ENCODE assay signal across 11 cellular contexts in genomic region chr7:121398246-121398645, GRCh38. TPM values are rescaled to one million over a fixed set of nuclear protein-coding genes. Genes with fewer than 3 reads are reported as not detected.
A peak's percentile ranks its signal among the peaks of the same experiment; 100 is the strongest.
DNase-seq lines count a peak whose midpoint lies in the region; ATAC-seq, FAIRE-seq and TF ChIP-seq lines count a peak whose summit lies in the region.
"Had no signal": no experiment of that assay in that cellular context is flagged by ENCODE, and none has a peak within 500 bp of the region (broad histone marks: within the 10 kb centered on the region; RNA-seq: fewer than 3 reads in every experiment).

No MANE protein-coding gene starts in this region.

- H3K9ac ChIP-seq in kidney (ENCODE audit: low read length in 2 of 2), result no peak overlapping the region

- H3K4me3 ChIP-seq in ACC112 (ENCODE audit: low read depth, low read length) (no peak overlapping the region), GM23338 (no peak overlapping the region), kidney (ENCODE audit: low read length in 2 of 2) (peak overlapping the region; percentile 33 to 61), left lung (no peak overlapping the region)

- H3K4me2 ChIP-seq in GM23338, result no peak overlapping the region

- peaks cover 2% of the 10 kb centered on the region for H3K27me3 Mint-ChIP-seq in GM23338 (ENCODE audit: insufficient read depth, low read depth, poor library complexity)
- H3K27me3 Mint-ChIP-seq in natural killer cell (ENCODE audit: low read depth in 2 of 2), result no peaks in the 10 kb centered on the region
- H3K27me3 Mint-ChIP-seq in activated T-helper 17 cell treated with anti-CD3 and anti-CD28 coated beads, Interleukin-2, amount 50 U/mL, for 72 hours, result no peaks in the 10 kb centered on the region
- H3K27me3 Mint-ChIP-seq: CD4-positive, CD25-positive, alpha-beta regulatory T cell had no signal

- H3K79me2 ChIP-seq in ACC112 (ENCODE audit: control insufficient read depth, insufficient read depth, low read length, unreplicated experiment) (peaks cover 24% of the 10 kb centered on the region), GM23338 (replicated peaks; ENCODE audit: insufficient read depth) (peaks cover 23% of the 10 kb centered on the region)

- H3K9me3 ChIP-seq in kidney (ENCODE audit: control insufficient read depth in 1 of 2, low read length in 2 of 2) (no peaks in the 10 kb centered on the region), left lung (no peaks in the 10 kb centered on the region)

- H2AFZ ChIP-seq in ACC112 (ENCODE audit: low read length, unreplicated experiment), result peak overlapping the region; percentile 25
- H2AFZ ChIP-seq in GM23338, result no peak overlapping the region; the same call in 1 of the 2 replicates

- no peak overlapping the region for H3K27ac Mint-ChIP-seq in GM23338
- peak overlapping the region in 1 of 2 donors; percentile 56 for H3K27ac Mint-ChIP-seq in natural killer cell
- H3K27ac Mint-ChIP-seq in activated T-helper 17 cell treated with anti-CD3 and anti-CD28 coated beads, Interleukin-2, amount 50 U/mL, for 72 hours, result no peak overlapping the region
- H3K27ac Mint-ChIP-seq: activated T-helper 2 cell treated with anti-CD3 and anti-CD28 coated beads, Interferon-gamma antibody, Interleukin-2, Interleukin-4, amounts not matched to agents 10 μg/mL and 5 μg/mL and 100 μg/mL, durations not matched to agents 14 hours and 24 hours and 36 hours; CD4-positive, CD25-positive, alpha-beta regulatory T cell had no signal

- H3K9me2 ChIP-seq in GM23338 (ENCODE audit: insufficient read depth), result no peaks in the 10 kb centered on the region

- no peaks in the 10 kb centered on the region for H3K36me3 ChIP-seq in ACC112 (ENCODE audit: insufficient read depth, low read length)
- no peaks in the 10 kb centered on the region for H3K36me3 ChIP-seq in GM23338 (ENCODE audit: insufficient read depth)
- no peaks in the 10 kb centered on the region for H3K36me3 ChIP-seq in kidney (ENCODE audit: control insufficient read depth in 1 of 2, insufficient read depth in 2 of 2, low read length in 2 of 2)
- H3K36me3 ChIP-seq in left lung, result no peaks in the 10 kb centered on the region

- no peak overlapping the region for H3K27ac ChIP-seq in ACC112 (ENCODE audit: low read depth, low read length)
- H3K27ac ChIP-seq in GM23338 (ENCODE audit: low read depth), result no peak overlapping the region
- peak overlapping the region in 1 of 2 donors; percentile 59 for H3K27ac ChIP-seq in kidney (ENCODE audit: low read depth in 2 of 2, low read length in 2 of 2)
- H3K27ac ChIP-seq in left lung, result no peak overlapping the region

- H3K9me3 Mint-ChIP-seq in GM23338 (no peaks in the 10 kb centered on the region), natural killer cell (no peaks in the 10 kb centered on the region)
- H3K9me3 Mint-ChIP-seq in activated T-helper 17 cell treated with anti-CD3 and anti-CD28 coated beads, Interleukin-2, amount 50 U/mL, for 72 hours, result no peaks in the 10 kb centered on the region
- H3K9me3 Mint-ChIP-seq: activated T-helper 2 cell treated with anti-CD3 and anti-CD28 coated beads, Interferon-gamma antibody, Interleukin-2, Interleukin-4, amounts not matched to agents 10 μg/mL and 5 μg/mL and 100 μg/mL, durations not matched to agents 14 hours and 24 hours and 36 hours; CD4-positive, CD25-positive, alpha-beta regulatory T cell had no signal

- intact Hi-C loops in kidney (cut with DNase I) (no loop called here), natural killer cell (cut with micrococcal nuclease) (loop anchor here (5.0 kb wide), 1 partner anchor 134 kb away; no protein-coding TSS in a partner anchor), left lung (cut with DNase I) (no loop called here)

- H3K27me3 ChIP-seq in ACC112 (ENCODE audit: insufficient read depth, low read length) (no peaks in the 10 kb centered on the region), GM23338 (ENCODE audit: insufficient read depth) (no peaks in the 10 kb centered on the region), left lung (no peaks in the 10 kb centered on the region)

- H3F3A ChIP-seq in GM23338 (replicated peaks; ENCODE audit: low read depth), result no peaks in the 10 kb centered on the region

- H3K4me3 Mint-ChIP-seq in GM23338 (no peak overlapping the region), natural killer cell (no peak overlapping the region)
- H3K4me3 Mint-ChIP-seq in activated T-helper 17 cell treated with anti-CD3 and anti-CD28 coated beads, Interleukin-2, amount 50 U/mL, for 72 hours, result no peak overlapping the region

- H3K36me3 Mint-ChIP-seq in GM23338 (ENCODE audit: low read depth) (peaks cover 2% of the 10 kb centered on the region; the same call in 1 of the 3 replicates), natural killer cell (no peaks in the 10 kb centered on the region)
- H3K36me3 Mint-ChIP-seq in activated T-helper 17 cell treated with anti-CD3 and anti-CD28 coated beads, Interleukin-2, amount 50 U/mL, for 72 hours (ENCODE audit: low read depth), result no peaks in the 10 kb centered on the region
- H3K36me3 Mint-ChIP-seq: CD4-positive, CD25-positive, alpha-beta regulatory T cell had no signal

- DNase-seq in GM23338 (ENCODE audit: low spot score), result peak; percentile 27
- peak; percentile 56 for DNase-seq in RKO (ENCODE audit: low spot score)
- DNase-seq in kidney, result no peak
- no peak for DNase-seq in natural killer cell
- DNase-seq in stimulated activated naive CD4-positive, alpha-beta T cell (lab: John Stamatoyannopoulos, UW), result no peak
- no peak for DNase-seq in left lung
- DNase-seq: CD4-positive, CD25-positive, alpha-beta regulatory T cell; left cardiac atrium had no signal

- FAIRE-seq in kidney (lab: Jason Lieb, UNC), result no peak

- peaks cover 11% of the 10 kb centered on the region for H3K4me1 ChIP-seq in ACC112 (ENCODE audit: control insufficient read depth, insufficient read depth, low read length, unreplicated experiment)
- H3K4me1 ChIP-seq in GM23338 (ENCODE audit: insufficient read depth), result peaks cover 12% of the 10 kb centered on the region
- H3K4me1 ChIP-seq in kidney (ENCODE audit: control insufficient read depth in 1 of 2, insufficient read depth in 1 of 2, low read depth in 1 of 2, low read length in 2 of 2), result peaks cover 3 to 11% of the 10 kb centered on the region in 2 donors
- peaks cover 0 to 19% of the 10 kb centered on the region in 2 donors for H3K4me1 ChIP-seq in left lung

- peaks cover 6% of the 10 kb centered on the region; the same call in 2 of the 3 replicates for H3K4me1 Mint-ChIP-seq in GM23338
- peaks cover 7 to 9% of the 10 kb centered on the region in 2 donors for H3K4me1 Mint-ChIP-seq in natural killer cell
- no peaks in the 10 kb centered on the region for H3K4me1 Mint-ChIP-seq in activated T-helper 17 cell treated with anti-CD3 and anti-CD28 coated beads, Interleukin-2, amount 50 U/mL, for 72 hours

- ATAC-seq in GM23338, result no peak
- no peak for ATAC-seq in natural killer cell
- no peak for ATAC-seq in left lung
- no peak for ATAC-seq in activated T-helper 17 cell treated with anti-CD3 and anti-CD28 coated beads, Interleukin-2, amount 50 U/mL, for 72 hours (replicated peaks)
- ATAC-seq: left cardiac atrium had no signal

- TF ChIP-seq CTCF in GM23338 (conservative IDR thresholded peaks at IDR 0.05; ENCODE audit: low read depth in 2 of 2) (peak; percentile 32 to 35; a peak in 3 of 4 replicates), kidney (IDR thresholded peaks at IDR 0.05; ENCODE audit: borderline replicate concordance, extremely low read depth, insufficient read depth) (peak; percentile 35), natural killer cell (IDR thresholded peaks at IDR 0.05) (no peak), left lung (IDR thresholded peaks at IDR 0.05) (no peak)

- H4K20me1 ChIP-seq in GM23338 (replicated peaks; ENCODE audit: insufficient read depth), result 0 out of 2 replicates have a peak, but pooled peaks cover 3% of the 10 kb centered on the region

TF ChIP-seq in GM23338, 12 proteins besides CTCF, POLR2A, EP300 and RAD21 (continues in another document):
- TF ChIP-seq NANOG (IDR thresholded peaks at IDR 0.05; ENCODE audit: borderline replicate concordance), result no peak

RNA-seq across cellular contexts. Expression of gene FAM3C, which starts 2.1 kb away (rescaled TPM):
- 59.1 and 60.3 TPM in 2 replicates for total RNA-seq in GM23338 (2014; rRNA removed; shearing (Covaris generic))
- polyA plus RNA-seq in GM23338 (2016; fragmentation: Nextera tagmentation; extraction: Ambion mirVana) (28.4 and 33.9 TPM in 2 replicates), kidney (ENCODE audit: insufficient read depth, low read depth, low replicate concordance) (49.5 TPM)
- total RNA-seq in kidney (82.6 TPM), natural killer cell (10 to 100 TPM; 24.3 to 42.1 (median 37.0) TPM), left lung (10 to 100 TPM; 44.1 to 48.6 TPM)
- total RNA-seq in activated T-helper 17 cell treated with anti-CD3 and anti-CD28 coated beads, Interleukin-2, amount 50 U/mL, for 72 hours, result 10 to 100 TPM; 18.5 to 22.8 TPM

Comparison
In these comparisons a context has a peak if more than half of its experiments do, and no peak if none do; other contexts are left out.
1. H3K4me3 ChIP-seq: peak in kidney (2 of 2); none in ACC112 (single experiment), GM23338 (single experiment) and left lung (0 of 2).
2. DNase-seq: peak in GM23338 (single experiment) and RKO (single experiment); none in kidney (single experiment), natural killer cell (single experiment), stimulated activated naive CD4-positive, alpha-beta T cell (0 of 6) and left lung (0 of 2).
3. CTCF ChIP-seq: peak in GM23338 (2 of 2) and kidney (single experiment); none in natural killer cell (single experiment) and left lung (0 of 2).